ENCODE assay signal across 11 cellular contexts in genomic region chr2:237705225-237705524, GRCh38.
A peak's percentile ranks its signal among the peaks of the same experiment; 100 is the strongest.
DNase-seq lines count a peak whose midpoint lies in the region; ATAC-seq and TF ChIP-seq lines count a peak whose summit lies in the region.
"Had no signal": no experiment of that assay in that cellular context is flagged by ENCODE, and none has a peak within 500 bp of the region (broad histone marks: within the 10 kb centered on the region; RNA-seq: fewer than 3 reads in every experiment).

No MANE protein-coding gene starts in this region.

- peak overlapping the region; percentile 51 to 100 for H3K27ac ChIP-seq in left lung
- peak overlapping the region; percentile 97 to 100 (median 98) for H3K27ac ChIP-seq in transverse colon

- H3K4me1 ChIP-seq in left lung, result peaks cover 60 to 93% of the 10 kb centered on the region in 2 donors
- peaks cover 60 to 73% (median 66%) of the 10 kb centered on the region in 4 donors for H3K4me1 ChIP-seq in transverse colon

- ATAC-seq in left lung, result no peak
- no peak for ATAC-seq in HG03280 (IDR thresholded peaks at IDR 0.05; ENCODE audit: unreplicated experiment)

- peak overlapping the region; percentile 87 for H3K27ac Mint-ChIP-seq in activated naive CD4-positive, alpha-beta T cell treated with anti-CD3 and anti-CD28 coated beads, Interleukin-2, amount 10 ng/mL, durations not matched to agents 7 days and 5 days
- H3K27ac Mint-ChIP-seq in activated naive CD4-positive, alpha-beta T cell treated with anti-CD3 and anti-CD28 coated beads for 36 hours, result no peak overlapping the region
- H3K27ac Mint-ChIP-seq in activated T-helper 2 cell treated with anti-CD3 and anti-CD28 coated beads, Interferon-gamma antibody, Interleukin-2, Interleukin-4, amounts not matched to agents 10 μg/mL and 5 μg/mL and 100 μg/mL, durations not matched to agents 14 hours and 24 hours and 36 hours, result peak overlapping the region; percentile 96

- H3K27me3 ChIP-seq in left lung (no peaks in the 10 kb centered on the region), transverse colon (no peaks in the 10 kb centered on the region)

- H3K4me3 Mint-ChIP-seq in activated naive CD4-positive, alpha-beta T cell treated with anti-CD3 and anti-CD28 coated beads, Interleukin-2, amount 10 ng/mL, durations not matched to agents 7 days and 5 days, result no peak overlapping the region
- H3K4me3 Mint-ChIP-seq in activated naive CD4-positive, alpha-beta T cell treated with anti-CD3 and anti-CD28 coated beads for 36 hours, result no peak overlapping the region
- H3K4me3 Mint-ChIP-seq in activated T-helper 2 cell treated with anti-CD3 and anti-CD28 coated beads, Interferon-gamma antibody, Interleukin-2, Interleukin-4, amounts not matched to agents 10 μg/mL and 5 μg/mL and 100 μg/mL, durations not matched to agents 14 hours and 24 hours and 36 hours (ENCODE audit: low read depth), result no peak overlapping the region
- H3K4me3 Mint-ChIP-seq: H9 had no signal

- intact Hi-C loops in activated naive CD4-positive, alpha-beta T cell treated with anti-CD3 and anti-CD28 coated beads for 36 hours (cut with micrococcal nuclease), result no loop called here
- intact Hi-C loops in activated T-helper 2 cell treated with anti-CD3 and anti-CD28 coated beads, Interferon-gamma antibody, Interleukin-2, Interleukin-4, amounts not matched to agents 10 μg/mL and 5 μg/mL and 100 μg/mL, durations not matched to agents 14 hours and 24 hours and 36 hours (cut with micrococcal nuclease), result no loop called here
- intact Hi-C loops in left lung (cut with DNase I), result no loop called here
- intact Hi-C loops in transverse colon (cut with DNase I; ENCODE audit: low total_unique reads), result no loop called here

- DNase-seq in activated naive CD4-positive, alpha-beta T cell treated with anti-CD3 and anti-CD28 coated beads, Interleukin-2, amount 10 ng/mL, durations not matched to agents 7 days and 5 days, result no peak
- no peak for DNase-seq in activated naive CD4-positive, alpha-beta T cell treated with anti-CD3 and anti-CD28 coated beads for 36 hours
- DNase-seq in activated T-helper 2 cell treated with anti-CD3 and anti-CD28 coated beads, Interferon-gamma antibody, Interleukin-2, Interleukin-4, amounts not matched to agents 10 μg/mL and 5 μg/mL and 100 μg/mL, durations not matched to agents 14 hours and 24 hours and 36 hours (ENCODE audit: low spot score), result no peak
- DNase-seq in left lung (no peak), transverse colon (no peak), GM20000 (ENCODE audit: low spot score) (no peak)
- DNase-seq in NK-92 treated with Interleukin-12 subunit alpha and Interleukin-12 subunit beta, amount 100 ng/mL, for 24 hours (lab: John Stamatoyannopoulos, UW), result no peak
- DNase-seq: activated naive CD4-positive, alpha-beta T cell treated with Interleukin-2 at 50 U/mL for 16 hours; H9; NCI-H1048 had no signal

- WGBS in transverse colon (ENCODE audit: low coverage in 1 of 2), 2 donors, result 59% methylated on average over 5 of the region's 5 CpGs; no CpG with 5 or more reads in 1 of the 2 donors

- H3K36me3 Mint-ChIP-seq in activated naive CD4-positive, alpha-beta T cell treated with anti-CD3 and anti-CD28 coated beads, Interleukin-2, amount 10 ng/mL, durations not matched to agents 7 days and 5 days, result peaks cover 27% of the 10 kb centered on the region
- peaks cover 8% of the 10 kb centered on the region for H3K36me3 Mint-ChIP-seq in activated naive CD4-positive, alpha-beta T cell treated with anti-CD3 and anti-CD28 coated beads for 36 hours (ENCODE audit: low read depth)
- peaks cover 57% of the 10 kb centered on the region for H3K36me3 Mint-ChIP-seq in activated T-helper 2 cell treated with anti-CD3 and anti-CD28 coated beads, Interferon-gamma antibody, Interleukin-2, Interleukin-4, amounts not matched to agents 10 μg/mL and 5 μg/mL and 100 μg/mL, durations not matched to agents 14 hours and 24 hours and 36 hours (ENCODE audit: low read depth)

- no peak overlapping the region for H3K4me3 ChIP-seq in left lung
- no peak overlapping the region for H3K4me3 ChIP-seq in transverse colon

- H3K9me3 ChIP-seq in left lung (no peaks in the 10 kb centered on the region), transverse colon (no peaks in the 10 kb centered on the region)

- peaks cover 80% of the 10 kb centered on the region for H3K4me1 Mint-ChIP-seq in activated naive CD4-positive, alpha-beta T cell treated with anti-CD3 and anti-CD28 coated beads, Interleukin-2, amount 10 ng/mL, durations not matched to agents 7 days and 5 days
- H3K4me1 Mint-ChIP-seq in activated naive CD4-positive, alpha-beta T cell treated with anti-CD3 and anti-CD28 coated beads for 36 hours (ENCODE audit: low read depth), result peaks cover 77% of the 10 kb centered on the region
- H3K4me1 Mint-ChIP-seq in activated T-helper 2 cell treated with anti-CD3 and anti-CD28 coated beads, Interferon-gamma antibody, Interleukin-2, Interleukin-4, amounts not matched to agents 10 μg/mL and 5 μg/mL and 100 μg/mL, durations not matched to agents 14 hours and 24 hours and 36 hours (ENCODE audit: low read depth), result peaks cover 65% of the 10 kb centered on the region

- H3K36me3 ChIP-seq in left lung, result peaks cover 0 to 21% of the 10 kb centered on the region in 2 donors
- H3K36me3 ChIP-seq in transverse colon, result no peaks in the 10 kb centered on the region

- H3K27me3 Mint-ChIP-seq in activated naive CD4-positive, alpha-beta T cell treated with anti-CD3 and anti-CD28 coated beads, Interleukin-2, amount 10 ng/mL, durations not matched to agents 7 days and 5 days, result no peaks in the 10 kb centered on the region
- no peaks in the 10 kb centered on the region for H3K27me3 Mint-ChIP-seq in activated naive CD4-positive, alpha-beta T cell treated with anti-CD3 and anti-CD28 coated beads for 36 hours (ENCODE audit: low read depth)
- H3K27me3 Mint-ChIP-seq in activated T-helper 2 cell treated with anti-CD3 and anti-CD28 coated beads, Interferon-gamma antibody, Interleukin-2, Interleukin-4, amounts not matched to agents 10 μg/mL and 5 μg/mL and 100 μg/mL, durations not matched to agents 14 hours and 24 hours and 36 hours (ENCODE audit: low read depth), result no peaks in the 10 kb centered on the region

- no peaks in the 10 kb centered on the region for H3K9me3 Mint-ChIP-seq in activated naive CD4-positive, alpha-beta T cell treated with anti-CD3 and anti-CD28 coated beads, Interleukin-2, amount 10 ng/mL, durations not matched to agents 7 days and 5 days
- H3K9me3 Mint-ChIP-seq in activated naive CD4-positive, alpha-beta T cell treated with anti-CD3 and anti-CD28 coated beads for 36 hours, result no peaks in the 10 kb centered on the region
- no peaks in the 10 kb centered on the region for H3K9me3 Mint-ChIP-seq in activated T-helper 2 cell treated with anti-CD3 and anti-CD28 coated beads, Interferon-gamma antibody, Interleukin-2, Interleukin-4, amounts not matched to agents 10 μg/mL and 5 μg/mL and 100 μg/mL, durations not matched to agents 14 hours and 24 hours and 36 hours
- H3K9me3 Mint-ChIP-seq: H9 had no signal

- no peak for TF ChIP-seq EP300 in transverse colon (IDR thresholded peaks at IDR 0.05; ENCODE audit: low read depth)

- no peak for TF ChIP-seq POLR2A in transverse colon (IDR thresholded peaks at IDR 0.05)

- in situ Hi-C loops in transverse colon (cut with MboI; ENCODE audit: low pct_ligation_motif_present in 1 of 4, low pct_unique_long_range_greater_than_20kb in 1 of 4, low sequenced_read_pairs in 3 of 4), result no loop called here

- TF ChIP-seq CTCF in left lung (IDR thresholded peaks at IDR 0.05), result no peak
- TF ChIP-seq CTCF in transverse colon (IDR thresholded peaks at IDR 0.05), result no peak
- no peak for TF ChIP-seq CTCF in GM20000 (IDR thresholded peaks at IDR 0.05; ENCODE audit: extremely low read depth, missing control alignments)

- CTCF ChIA-PET in activated naive CD4-positive, alpha-beta T cell treated with anti-CD3 and anti-CD28 coated beads, Interleukin-2, amount 10 ng/mL, durations not matched to agents 7 days and 5 days (lab: Charles Lee), result interaction anchor here (0.8 to 0.9 kb wide), 2 partner anchors 22 to 40 kb away, joined by 3 read pairs; no protein-coding TSS in a partner anchor
- CTCF ChIA-PET in activated naive CD4-positive, alpha-beta T cell treated with anti-CD3 and anti-CD28 coated beads for 36 hours (lab: Charles Lee), result no interaction called here
